In the genomic region with DNA sequence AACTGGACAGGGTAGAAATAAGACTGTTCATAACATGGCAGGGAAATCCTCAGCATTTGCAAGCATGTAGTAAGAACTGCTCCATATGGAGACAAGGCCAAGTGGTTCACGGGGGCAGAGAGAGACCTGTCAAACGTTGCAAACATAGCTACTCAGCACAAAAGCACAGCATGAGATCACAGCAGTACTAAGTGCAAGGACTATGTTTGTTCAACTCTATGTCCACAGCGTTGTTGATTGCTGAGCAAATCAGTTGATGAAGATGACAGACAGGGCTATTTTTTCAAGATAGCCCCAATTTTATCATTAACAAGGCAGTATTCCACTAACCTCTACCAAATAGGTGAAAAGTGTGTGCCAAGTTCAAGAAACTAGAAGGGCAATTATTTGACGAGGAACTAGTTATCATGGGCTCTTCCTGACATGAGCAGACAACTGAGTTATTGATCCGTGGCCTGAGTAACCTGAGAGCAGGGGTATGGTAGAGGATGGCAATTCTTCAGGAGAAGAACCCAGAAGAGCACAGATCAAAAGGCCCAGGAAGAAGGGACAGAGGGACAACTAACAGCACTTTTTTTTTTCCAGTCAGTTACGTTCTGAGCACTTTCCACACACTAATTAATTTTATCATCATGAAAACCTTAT, we compare ENCODE assay signal across 1 cellular context.
TF ChIP-seq lines count a peak whose summit lies in the region.

No MANE protein-coding gene starts in this region.

TF ChIP-seq in HepG2, 621 proteins besides CTCF, POLR2A, EP300 and RAD21 (continued from another document and continues in another):
- TF ChIP-seq, protein P1, sequence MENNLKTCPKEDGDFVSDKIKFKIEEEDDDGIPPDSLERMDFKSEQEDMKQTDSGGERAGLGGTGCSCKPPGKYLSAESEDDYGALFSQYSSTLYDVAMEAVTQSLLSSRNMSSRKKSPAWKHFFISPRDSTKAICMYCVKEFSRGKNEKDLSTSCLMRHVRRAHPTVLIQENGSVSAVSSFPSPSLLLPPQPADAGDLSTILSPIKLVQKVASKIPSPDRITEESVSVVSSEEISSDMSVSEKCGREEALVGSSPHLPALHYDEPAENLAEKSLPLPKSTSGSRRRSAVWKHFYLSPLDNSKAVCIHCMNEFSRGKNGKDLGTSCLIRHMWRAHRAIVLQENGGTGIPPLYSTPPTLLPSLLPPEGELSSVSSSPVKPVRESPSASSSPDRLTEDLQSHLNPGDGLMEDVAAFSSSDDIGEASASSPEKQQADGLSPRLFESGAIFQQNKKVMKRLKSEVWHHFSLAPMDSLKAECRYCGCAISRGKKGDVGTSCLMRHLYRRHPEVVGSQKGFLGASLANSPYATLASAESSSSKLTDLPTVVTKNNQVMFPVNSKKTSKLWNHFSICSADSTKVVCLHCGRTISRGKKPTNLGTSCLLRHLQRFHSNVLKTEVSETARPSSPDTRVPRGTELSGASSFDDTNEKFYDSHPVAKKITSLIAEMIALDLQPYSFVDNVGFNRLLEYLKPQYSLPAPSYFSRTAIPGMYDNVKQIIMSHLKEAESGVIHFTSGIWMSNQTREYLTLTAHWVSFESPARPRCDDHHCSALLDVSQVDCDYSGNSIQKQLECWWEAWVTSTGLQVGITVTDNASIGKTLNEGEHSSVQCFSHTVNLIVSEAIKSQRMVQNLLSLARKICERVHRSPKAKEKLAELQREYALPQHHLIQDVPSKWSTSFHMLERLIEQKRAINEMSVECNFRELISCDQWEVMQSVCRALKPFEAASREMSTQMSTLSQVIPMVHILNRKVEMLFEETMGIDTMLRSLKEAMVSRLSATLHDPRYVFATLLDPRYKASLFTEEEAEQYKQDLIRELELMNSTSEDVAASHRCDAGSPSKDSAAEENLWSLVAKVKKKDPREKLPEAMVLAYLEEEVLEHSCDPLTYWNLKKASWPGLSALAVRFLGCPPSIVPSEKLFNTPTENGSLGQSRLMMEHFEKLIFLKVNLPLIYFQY (CRISPR knock-in tag; IDR thresholded peaks at IDR 0.05; ENCODE audit: borderline replicate concordance) = no peak
- TF ChIP-seq THAP11 (CRISPR knock-in tag; IDR thresholded peaks at IDR 0.05) (no peak), GTF2F1 (IDR thresholded peaks at IDR 0.05; ENCODE audit: low read length) (no peak), CBX2 (IDR thresholded peaks at IDR 0.05; ENCODE audit: low read depth, low read length) (no peak), CBX2 (CRISPR knock-in tag; IDR thresholded peaks at IDR 0.05; ENCODE audit: low read depth) (no peak), STAG1 (CRISPR knock-in tag; IDR thresholded peaks at IDR 0.05) (no peak), HNRNPUL1 (IDR thresholded peaks at IDR 0.05; ENCODE audit: low read depth, low read length) (no peak), GLMP (CRISPR knock-in tag; IDR thresholded peaks at IDR 0.05; ENCODE audit: borderline replicate concordance) (no peak), SUZ12 (IDR thresholded peaks at IDR 0.05; ENCODE audit: low read depth, low read length) (no peak), CAMTA2 (CRISPR knock-in tag; IDR thresholded peaks at IDR 0.05; ENCODE audit: borderline replicate concordance) (no peak), ZNF577 (CRISPR knock-in tag; IDR thresholded peaks at IDR 0.05; ENCODE audit: borderline replicate concordance, low read depth) (no peak), ZNF839 (CRISPR knock-in tag; IDR thresholded peaks at IDR 0.05; ENCODE audit: borderline replicate concordance) (no peak), HMGA1 (CRISPR knock-in tag; conservative IDR thresholded peaks at IDR 0.05) (no peak), SSRP1 (CRISPR knock-in tag; IDR thresholded peaks at IDR 0.05) (no peak), IRF2 (CRISPR knock-in tag; IDR thresholded peaks at IDR 0.05) (0 out of 2 replicates have a peak, but pooled peaks have one; percentile 16), ZNF335 (CRISPR knock-in tag; IDR thresholded peaks at IDR 0.05) (no peak), FOXA3 (CRISPR knock-in tag; IDR thresholded peaks at IDR 0.05) (peak; percentile 81), HNRNPLL (IDR thresholded peaks at IDR 0.05; ENCODE audit: low read depth, low read length, poor library complexity, severe bottlenecking) (no peak), ZBTB20 (CRISPR knock-in tag; IDR thresholded peaks at IDR 0.05; ENCODE audit: borderline replicate concordance, low read depth) (no peak), HINFP (CRISPR knock-in tag; IDR thresholded peaks at IDR 0.05; ENCODE audit: low read depth) (no peak), PTBP1 (IDR thresholded peaks at IDR 0.05; ENCODE audit: low read depth, low read length, poor library complexity, severe bottlenecking) (no peak), ZFP82 (CRISPR knock-in tag; IDR thresholded peaks at IDR 0.05; ENCODE audit: borderline replicate concordance) (no peak), NR2F6 (IDR thresholded peaks at IDR 0.05) (peak; percentile 57), NR2F6 (CRISPR knock-in tag; IDR thresholded peaks at IDR 0.05) (no peak; the same call in 1 of the 2 replicates), MLX (CRISPR knock-in tag; IDR thresholded peaks at IDR 0.05) (no peak), MTERF4 (CRISPR knock-in tag; IDR thresholded peaks at IDR 0.05) (no peak), ZNF646 (CRISPR knock-in tag; IDR thresholded peaks at IDR 0.05) (no peak), HES4 (CRISPR knock-in tag; IDR thresholded peaks at IDR 0.05; ENCODE audit: borderline replicate concordance) (no peak)
- TF ChIP-seq, protein P2, sequence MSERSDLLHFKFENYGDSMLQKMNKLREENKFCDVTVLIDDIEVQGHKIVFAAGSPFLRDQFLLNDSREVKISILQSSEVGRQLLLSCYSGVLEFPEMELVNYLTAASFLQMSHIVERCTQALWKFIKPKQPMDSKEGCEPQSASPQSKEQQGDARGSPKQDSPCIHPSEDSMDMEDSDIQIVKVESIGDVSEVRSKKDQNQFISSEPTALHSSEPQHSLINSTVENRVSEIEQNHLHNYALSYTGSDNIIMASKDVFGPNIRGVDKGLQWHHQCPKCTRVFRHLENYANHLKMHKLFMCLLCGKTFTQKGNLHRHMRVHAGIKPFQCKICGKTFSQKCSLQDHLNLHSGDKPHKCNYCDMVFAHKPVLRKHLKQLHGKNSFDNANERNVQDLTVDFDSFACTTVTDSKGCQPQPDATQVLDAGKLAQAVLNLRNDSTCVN (CRISPR knock-in tag; IDR thresholded peaks at IDR 0.05; ENCODE audit: borderline replicate concordance) = no peak
- TF ChIP-seq, protein P3, sequence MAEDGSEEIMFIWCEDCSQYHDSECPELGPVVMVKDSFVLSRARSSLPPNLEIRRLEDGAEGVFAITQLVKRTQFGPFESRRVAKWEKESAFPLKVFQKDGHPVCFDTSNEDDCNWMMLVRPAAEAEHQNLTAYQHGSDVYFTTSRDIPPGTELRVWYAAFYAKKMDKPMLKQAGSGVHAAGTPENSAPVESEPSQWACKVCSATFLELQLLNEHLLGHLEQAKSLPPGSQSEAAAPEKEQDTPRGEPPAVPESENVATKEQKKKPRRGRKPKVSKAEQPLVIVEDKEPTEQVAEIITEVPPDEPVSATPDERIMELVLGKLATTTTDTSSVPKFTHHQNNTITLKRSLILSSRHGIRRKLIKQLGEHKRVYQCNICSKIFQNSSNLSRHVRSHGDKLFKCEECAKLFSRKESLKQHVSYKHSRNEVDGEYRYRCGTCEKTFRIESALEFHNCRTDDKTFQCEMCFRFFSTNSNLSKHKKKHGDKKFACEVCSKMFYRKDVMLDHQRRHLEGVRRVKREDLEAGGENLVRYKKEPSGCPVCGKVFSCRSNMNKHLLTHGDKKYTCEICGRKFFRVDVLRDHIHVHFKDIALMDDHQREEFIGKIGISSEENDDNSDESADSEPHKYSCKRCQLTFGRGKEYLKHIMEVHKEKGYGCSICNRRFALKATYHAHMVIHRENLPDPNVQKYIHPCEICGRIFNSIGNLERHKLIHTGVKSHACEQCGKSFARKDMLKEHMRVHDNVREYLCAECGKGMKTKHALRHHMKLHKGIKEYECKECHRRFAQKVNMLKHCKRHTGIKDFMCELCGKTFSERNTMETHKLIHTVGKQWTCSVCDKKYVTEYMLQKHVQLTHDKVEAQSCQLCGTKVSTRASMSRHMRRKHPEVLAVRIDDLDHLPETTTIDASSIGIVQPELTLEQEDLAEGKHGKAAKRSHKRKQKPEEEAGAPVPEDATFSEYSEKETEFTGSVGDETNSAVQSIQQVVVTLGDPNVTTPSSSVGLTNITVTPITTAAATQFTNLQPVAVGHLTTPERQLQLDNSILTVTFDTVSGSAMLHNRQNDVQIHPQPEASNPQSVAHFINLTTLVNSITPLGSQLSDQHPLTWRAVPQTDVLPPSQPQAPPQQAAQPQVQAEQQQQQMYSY (CRISPR knock-in tag; IDR thresholded peaks at IDR 0.05) = no peak
